1 cellular context compared by ENCODE assay signal in genomic region chr14:94879504-94879903, GRCh38.
TF ChIP-seq lines count a peak whose summit lies in the region.

No MANE protein-coding gene starts in this region.

TF ChIP-seq in HepG2, 621 proteins besides CTCF, POLR2A, EP300 and RAD21 (continued from another document):
- TF ChIP-seq AFF4 (CRISPR knock-in tag; IDR thresholded peaks at IDR 0.05): no peak
- no peak for TF ChIP-seq ISL2 (CRISPR knock-in tag; IDR thresholded peaks at IDR 0.05)
- TF ChIP-seq STAG1 (CRISPR knock-in tag; IDR thresholded peaks at IDR 0.05): no peak
- no peak for TF ChIP-seq HES4 (CRISPR knock-in tag; IDR thresholded peaks at IDR 0.05; ENCODE audit: borderline replicate concordance)
- no peak for TF ChIP-seq ZNF503 (CRISPR knock-in tag; IDR thresholded peaks at IDR 0.05)
- no peak for TF ChIP-seq HOXA7 (CRISPR knock-in tag; IDR thresholded peaks at IDR 0.05)
- peak; percentile 45; the same call in 1 of the 2 replicates for TF ChIP-seq RAD51 (IDR thresholded peaks at IDR 0.05; ENCODE audit: borderline replicate concordance)
- TF ChIP-seq ZBED4 (CRISPR knock-in tag; IDR thresholded peaks at IDR 0.05; ENCODE audit: borderline replicate concordance): no peak
- no peak for TF ChIP-seq KLF6 (CRISPR knock-in tag; IDR thresholded peaks at IDR 0.05)
- TF ChIP-seq USF2 (IDR thresholded peaks at IDR 0.05; ENCODE audit: low read depth, low read length): 0 out of 2 replicates have a peak, but pooled peaks have one; percentile 19
- no peak for TF ChIP-seq USF2 (CRISPR knock-in tag; IDR thresholded peaks at IDR 0.05; ENCODE audit: borderline replicate concordance)
- TF ChIP-seq GTF2F1 (IDR thresholded peaks at IDR 0.05; ENCODE audit: low read length): no peak
- no peak for TF ChIP-seq BHLHE40 (IDR thresholded peaks at IDR 0.05; ENCODE audit: low read length)
